ENCODE assay signal across 1 cellular context in the genomic region with DNA sequence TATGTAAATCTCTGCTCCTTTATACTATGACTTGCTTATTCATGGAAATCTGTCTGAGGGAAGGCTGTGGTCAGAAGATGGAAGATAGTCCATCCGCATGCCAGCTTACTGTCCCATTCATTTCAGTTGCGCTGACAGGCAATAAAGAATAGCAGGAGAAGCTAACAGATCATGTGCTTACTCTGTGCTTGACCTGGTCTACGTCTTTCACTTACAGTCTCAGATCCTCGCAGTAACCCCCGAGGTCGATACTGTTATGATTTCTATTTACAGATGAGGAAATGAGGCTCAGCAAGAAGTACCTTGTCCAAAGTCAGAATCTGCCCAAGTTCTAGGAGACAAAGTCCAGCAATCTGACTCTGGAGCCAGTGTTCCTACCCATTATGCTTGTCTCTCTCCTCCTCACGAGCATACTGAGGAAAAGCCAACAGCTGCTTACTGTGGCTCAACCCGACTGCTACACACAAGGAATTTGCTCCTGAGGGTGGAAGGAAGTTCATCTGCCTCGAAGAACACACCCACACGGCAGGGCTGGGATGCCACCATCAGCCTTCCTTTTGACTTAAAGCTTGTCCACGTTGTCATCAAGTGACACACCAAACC.
TF ChIP-seq lines count a peak whose summit lies in the region.

No MANE protein-coding gene starts in this region.

TF ChIP-seq in IMR-90, 13 proteins besides CTCF, POLR2A, EP300 and RAD21:
- TF ChIP-seq NFE2L2 (IDR thresholded peaks at IDR 0.05; ENCODE audit: low read depth, low read length) (no peak), CEBPB (IDR thresholded peaks at IDR 0.05; ENCODE audit: low read depth, low read length) (no peak), RFX5 (IDR thresholded peaks at IDR 0.05; ENCODE audit: low read depth, low read length) (no peak), SMC3 (IDR thresholded peaks at IDR 0.05; ENCODE audit: low read depth, low read length) (no peak), BHLHE40 (IDR thresholded peaks at IDR 0.05; ENCODE audit: low read depth, low read length) (no peak), RCOR1 (IDR thresholded peaks at IDR 0.05; ENCODE audit: insufficient replicate concordance, low read length) (no peak), MXI1 (IDR thresholded peaks at IDR 0.05; ENCODE audit: borderline replicate concordance, low read depth, low read length) (no peak), MAFK (IDR thresholded peaks at IDR 0.05; ENCODE audit: low read depth, low read length) (no peak), CHD1 (IDR thresholded peaks at IDR 0.05; ENCODE audit: low read depth, low read length) (no peak), FOS (IDR thresholded peaks at IDR 0.05; ENCODE audit: low read depth, low read length) (no peak), MAZ (IDR thresholded peaks at IDR 0.05; ENCODE audit: borderline replicate concordance, low read depth, low read length) (no peak)
- TF ChIP-seq, protein P1, sequence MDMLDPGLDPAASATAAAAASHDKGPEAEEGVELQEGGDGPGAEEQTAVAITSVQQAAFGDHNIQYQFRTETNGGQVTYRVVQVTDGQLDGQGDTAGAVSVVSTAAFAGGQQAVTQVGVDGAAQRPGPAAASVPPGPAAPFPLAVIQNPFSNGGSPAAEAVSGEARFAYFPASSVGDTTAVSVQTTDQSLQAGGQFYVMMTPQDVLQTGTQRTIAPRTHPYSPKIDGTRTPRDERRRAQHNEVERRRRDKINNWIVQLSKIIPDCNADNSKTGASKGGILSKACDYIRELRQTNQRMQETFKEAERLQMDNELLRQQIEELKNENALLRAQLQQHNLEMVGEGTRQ (IDR thresholded peaks at IDR 0.05; ENCODE audit: low read depth, low read length): no peak
- TF ChIP-seq, protein P2, sequence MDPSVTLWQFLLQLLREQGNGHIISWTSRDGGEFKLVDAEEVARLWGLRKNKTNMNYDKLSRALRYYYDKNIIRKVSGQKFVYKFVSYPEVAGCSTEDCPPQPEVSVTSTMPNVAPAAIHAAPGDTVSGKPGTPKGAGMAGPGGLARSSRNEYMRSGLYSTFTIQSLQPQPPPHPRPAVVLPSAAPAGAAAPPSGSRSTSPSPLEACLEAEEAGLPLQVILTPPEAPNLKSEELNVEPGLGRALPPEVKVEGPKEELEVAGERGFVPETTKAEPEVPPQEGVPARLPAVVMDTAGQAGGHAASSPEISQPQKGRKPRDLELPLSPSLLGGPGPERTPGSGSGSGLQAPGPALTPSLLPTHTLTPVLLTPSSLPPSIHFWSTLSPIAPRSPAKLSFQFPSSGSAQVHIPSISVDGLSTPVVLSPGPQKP (IDR thresholded peaks at IDR 0.05; ENCODE audit: borderline replicate concordance, low read depth, low read length): no peak
TF ChIP-seq in IMR-90: peak in this region for 0.
